In genomic region chr11:88337342-88338222, GRCh38 we compare ENCODE assay signal across 1 cellular context.
TF ChIP-seq lines count a peak whose summit lies in the region.

Gene CTSC (minus strand): TSS chr11:88337736. CDS start chr11:88337672, 64 bp downstream.

TF ChIP-seq in K562, 482 proteins besides CTCF, POLR2A, EP300 and RAD21 (continued from another document and continues in another):
- TF ChIP-seq CHD4 (IDR thresholded peaks at IDR 0.05; ENCODE audit: insufficient read depth, insufficient replicate concordance, low read depth, low read length, poor library complexity, severe bottlenecking): no peak
- TF ChIP-seq TSC22D4 (tag; IDR thresholded peaks at IDR 0.05): no peak
- TF ChIP-seq KLF13 (tag; IDR thresholded peaks at IDR 0.05; ENCODE audit: borderline replicate concordance, low read depth): 0 out of 2 replicates have a peak, but pooled peaks have one; percentile 30
- no peak for TF ChIP-seq ZNF449 (CRISPR knock-in tag; IDR thresholded peaks at IDR 0.05)
- no peak for TF ChIP-seq ZNF316 (IDR thresholded peaks at IDR 0.05)
- TF ChIP-seq ZNF239 (CRISPR knock-in tag; IDR thresholded peaks at IDR 0.05): no peak
- 0 out of 2 replicates have a peak, but pooled peaks have one; percentile 51 for TF ChIP-seq RBM14 (IDR thresholded peaks at IDR 0.05; ENCODE audit: borderline replicate concordance, insufficient read depth, low read depth, low read length)
- no peak for TF ChIP-seq CGGBP1 (CRISPR knock-in tag; IDR thresholded peaks at IDR 0.05)
- no peak for TF ChIP-seq ZNF586 (CRISPR knock-in tag; conservative IDR thresholded peaks at IDR 0.05)
- TF ChIP-seq MYC (IDR thresholded peaks at IDR 0.05; ENCODE audit: low read depth, low read length): peak; percentile 97
- TF ChIP-seq MYC (CRISPR knock-in tag; IDR thresholded peaks at IDR 0.05; ENCODE audit: borderline replicate concordance, low read depth): peak; percentile 41; the same call in 1 of the 2 replicates
- TF ChIP-seq CXXC5 (CRISPR knock-in tag; IDR thresholded peaks at IDR 0.05): peak; percentile 82
- TF ChIP-seq POLR3G (IDR thresholded peaks at IDR 0.05; ENCODE audit: extremely low read depth, insufficient read length, insufficient replicate concordance): no peak
- peak; percentile 91 for TF ChIP-seq PHF8 (IDR thresholded peaks at IDR 0.05; ENCODE audit: borderline replicate concordance, low read length)
- 0 out of 2 replicates have a peak, but pooled peaks have one; percentile 35 for TF ChIP-seq NFIC (IDR thresholded peaks at IDR 0.05)
- TF ChIP-seq ZBTB5 (IDR thresholded peaks at IDR 0.05): no peak
- TF ChIP-seq CHD1 (IDR thresholded peaks at IDR 0.05; ENCODE audit: low read length): peak; percentile 80
- TF ChIP-seq ARHGAP35 (IDR thresholded peaks at IDR 0.05; ENCODE audit: partially characterized antibody): no peak
- no peak for TF ChIP-seq ZNF253 (CRISPR knock-in tag; conservative IDR thresholded peaks at IDR 0.05)
- TF ChIP-seq MAFK (IDR thresholded peaks at IDR 0.05; ENCODE audit: low read length): no peak
- TF ChIP-seq ATF1 (CRISPR knock-in tag; IDR thresholded peaks at IDR 0.05): no peak
- peak; percentile 61 for TF ChIP-seq ATF1 (tag; IDR thresholded peaks at IDR 0.05)
- no peak for TF ChIP-seq ZNF583 (CRISPR knock-in tag; IDR thresholded peaks at IDR 0.05)
- no peak for TF ChIP-seq ZNF696 (CRISPR knock-in tag; conservative IDR thresholded peaks at IDR 0.05)
- no peak; the same call in 1 of the 2 replicates for TF ChIP-seq FOXP1 (CRISPR knock-in tag; IDR thresholded peaks at IDR 0.05)
- no peak for TF ChIP-seq FOS (IDR thresholded peaks at IDR 0.05; ENCODE audit: extremely low read depth, insufficient read length)
- no peak for TF ChIP-seq NFRKB (IDR thresholded peaks at IDR 0.05; ENCODE audit: low read depth)
- no peak for TF ChIP-seq KLF16 (IDR thresholded peaks at IDR 0.05)
- TF ChIP-seq RREB1 (CRISPR knock-in tag; IDR thresholded peaks at IDR 0.05): no peak
- no peak for TF ChIP-seq POU5F1 (IDR thresholded peaks at IDR 0.05; ENCODE audit: borderline replicate concordance, low read depth, low read length, partially characterized antibody)
- TF ChIP-seq LCOR (CRISPR knock-in tag; IDR thresholded peaks at IDR 0.05): no peak
- no peak for TF ChIP-seq ZNF695 (CRISPR knock-in tag; IDR thresholded peaks at IDR 0.05)
- TF ChIP-seq NKRF (IDR thresholded peaks at IDR 0.05; ENCODE audit: borderline replicate concordance): peak; percentile 76
- no peak; the same call in 1 of the 2 replicates for TF ChIP-seq HMBOX1 (IDR thresholded peaks at IDR 0.05)
- TF ChIP-seq STAT5B (CRISPR knock-in tag; IDR thresholded peaks at IDR 0.05): no peak
- no peak for TF ChIP-seq BCL6 (CRISPR knock-in tag; IDR thresholded peaks at IDR 0.05)
- no peak for TF ChIP-seq NFE2L1 (tag; IDR thresholded peaks at IDR 0.05; ENCODE audit: borderline replicate concordance, low read depth)
- TF ChIP-seq PHF21A (IDR thresholded peaks at IDR 0.05; ENCODE audit: borderline replicate concordance, low read depth): 0 out of 2 replicates have a peak, but pooled peaks have one; percentile 43
- TF ChIP-seq NR4A1 (CRISPR knock-in tag; IDR thresholded peaks at IDR 0.05): no peak
- TF ChIP-seq NR4A1 (tag; IDR thresholded peaks at IDR 0.05): peak; percentile 36; the same call in 1 of the 2 replicates
- TF ChIP-seq MCM7 (IDR thresholded peaks at IDR 0.05): no peak
- no peak for TF ChIP-seq NR1H2 (CRISPR knock-in tag; IDR thresholded peaks at IDR 0.05)
- no peak for TF ChIP-seq SIRT6 (IDR thresholded peaks at IDR 0.05; ENCODE audit: low read depth, low read length)
- TF ChIP-seq HSF4 (CRISPR knock-in tag; IDR thresholded peaks at IDR 0.05; ENCODE audit: borderline replicate concordance): no peak
- TF ChIP-seq ZNF785 (CRISPR knock-in tag; IDR thresholded peaks at IDR 0.05): no peak
- peak; percentile 59; the same call in 1 of the 2 replicates for TF ChIP-seq JUND (IDR thresholded peaks at IDR 0.05; ENCODE audit: borderline replicate concordance, low read depth, low read length)
- TF ChIP-seq JUND (tag; IDR thresholded peaks at IDR 0.05; ENCODE audit: borderline replicate concordance, low read depth, low read length): no peak; the same call in 1 of the 3 replicates
- TF ChIP-seq ZNF274 (IDR thresholded peaks at IDR 0.05; ENCODE audit: borderline replicate concordance, low read depth, low read length): no peak
- no peak for TF ChIP-seq CEBPB (tag; IDR thresholded peaks at IDR 0.05)
- TF ChIP-seq ZNF354B (CRISPR knock-in tag; IDR thresholded peaks at IDR 0.05): no peak
- TF ChIP-seq POLR3A (IDR thresholded peaks at IDR 0.05; ENCODE audit: borderline replicate concordance, extremely low read depth, insufficient read depth, insufficient read length): no peak
- TF ChIP-seq ZNF609 (CRISPR knock-in tag; IDR thresholded peaks at IDR 0.05; ENCODE audit: borderline replicate concordance): no peak
